25 cellular contexts compared by ENCODE assay signal in the genomic region with DNA sequence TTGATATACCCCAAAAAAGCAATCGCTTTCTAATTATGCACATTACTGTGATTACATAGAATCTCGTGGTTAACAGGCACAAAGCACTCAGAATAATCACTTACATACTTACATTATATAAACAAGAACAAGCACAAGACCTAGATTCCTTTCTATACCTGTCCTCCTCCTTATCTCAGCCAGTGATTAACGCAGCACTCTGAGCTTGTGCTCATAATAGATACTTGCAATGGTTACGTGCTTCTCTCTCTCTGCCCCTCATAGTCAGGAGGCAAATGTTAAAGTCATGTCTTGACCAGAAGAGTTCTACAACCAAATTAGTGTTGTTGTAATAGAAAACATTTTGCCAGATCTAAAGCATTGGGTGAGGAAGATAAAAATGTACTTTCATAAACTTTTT.
"Had no signal": no experiment of that assay in that cellular context is flagged by ENCODE, and none has a peak within 500 bp of the region (broad histone marks: within the 10 kb centered on the region; RNA-seq: fewer than 3 reads in every experiment).

No MANE protein-coding gene starts in this region.

- H3K4me1 ChIP-seq: colonic mucosa, esophagus squamous epithelium, gastrocnemius medialis, left ventricle myocardium inferior, lower lobe of right lung had no signal

- DNase-seq: colonic mucosa; cortex of kidney; effector CD8-positive, alpha-beta T cell; effector memory CD8-positive, alpha-beta T cell; endodermal cell; erythroblast; esophagus squamous epithelium; foreskin fibroblast; gastrocnemius medialis; glutamatergic neuron; heart right ventricle; hippocampal formation; immature natural killer cell; islet precursor cell; kidney; kidney glomerular epithelial cell; left colon; left ventricle myocardium inferior; lower lobe of right lung; mesenchymal stem cell; mucosa of descending colon; naive B cell had no signal

- H3K36me3 ChIP-seq: colonic mucosa, esophagus squamous epithelium, gastrocnemius medialis, heart right ventricle, left ventricle myocardium inferior, lower lobe of right lung had no signal

- H3K9me3 ChIP-seq: colonic mucosa, esophagus squamous epithelium, gastrocnemius medialis, heart right ventricle, left ventricle myocardium inferior, lower lobe of right lung, mucosa of descending colon had no signal

- H3K4me3 ChIP-seq: colonic mucosa, esophagus squamous epithelium, gastrocnemius medialis, heart right ventricle, left ventricle myocardium inferior, lower lobe of right lung, mucosa of descending colon had no signal

- ATAC-seq: effector memory CD8-positive, alpha-beta T cell; esophagus mucosa; gastrocnemius medialis; heart right ventricle; left colon; left lobe of liver; lower lobe of right lung; mucosa of descending colon had no signal

- H3K27me3 ChIP-seq: colonic mucosa, esophagus squamous epithelium, gastrocnemius medialis, heart right ventricle had no signal

- H3K27ac ChIP-seq: colonic mucosa, epithelial cell of prostate, esophagus squamous epithelium, gastrocnemius medialis, heart right ventricle, left ventricle myocardium inferior, lower lobe of right lung had no signal
